18 cellular contexts compared by ENCODE assay signal in genomic region chr10:12103743-12104142, GRCh38.
"Had no signal": no experiment of that assay in that cellular context is flagged by ENCODE, and none has a peak within 500 bp of the region (broad histone marks: within the 10 kb centered on the region; RNA-seq: fewer than 3 reads in every experiment).

No MANE protein-coding gene starts in this region.

- H3K4me1 Mint-ChIP-seq: activated B cell treated with CpG ODN at 0.5 μM for 24 hours; activated CD4-positive, alpha-beta memory T cell treated with anti-CD3 and anti-CD28 coated beads, Interleukin-2, amount 10 ng/mL, durations not matched to agents 7 days and 5 days; natural killer cell; stimulated activated effector memory CD8-positive, alpha-beta T cell treated with anti-CD3 and anti-CD28 coated beads, Interleukin-12 subunit alpha, Interleukin-12 subunit beta, amount 100 ng/mL, for 72 hours had no signal

- H3K27me3 ChIP-seq: esophagus squamous epithelium, pancreas, right lobe of liver, stomach had no signal

- H3K4me3 Mint-ChIP-seq: activated B cell treated with CpG ODN at 0.5 μM for 24 hours; activated CD4-positive, alpha-beta memory T cell treated with anti-CD3 and anti-CD28 coated beads, Interleukin-2, amount 10 ng/mL, durations not matched to agents 7 days and 5 days; activated naive CD8-positive, alpha-beta T cell; effector memory CD8-positive, alpha-beta T cell; natural killer cell; stimulated activated effector memory CD8-positive, alpha-beta T cell treated with anti-CD3 and anti-CD28 coated beads, Interleukin-12 subunit alpha, Interleukin-12 subunit beta, amount 100 ng/mL, for 72 hours had no signal

- H3K9me3 ChIP-seq: esophagus squamous epithelium, pancreas, right lobe of liver, stomach had no signal

- H3K27ac Mint-ChIP-seq: activated B cell treated with CpG ODN at 0.5 μM for 24 hours; activated CD4-positive, alpha-beta memory T cell treated with anti-CD3 and anti-CD28 coated beads, Interleukin-2, amount 10 ng/mL, durations not matched to agents 7 days and 5 days; activated naive CD8-positive, alpha-beta T cell had no signal

- H3K9me3 Mint-ChIP-seq: activated B cell treated with CpG ODN at 0.5 μM for 24 hours; activated CD4-positive, alpha-beta memory T cell treated with anti-CD3 and anti-CD28 coated beads, Interleukin-2, amount 10 ng/mL, durations not matched to agents 7 days and 5 days; effector memory CD8-positive, alpha-beta T cell; natural killer cell; stimulated activated effector memory CD8-positive, alpha-beta T cell treated with anti-CD3 and anti-CD28 coated beads, Interleukin-12 subunit alpha, Interleukin-12 subunit beta, amount 100 ng/mL, for 72 hours had no signal

- H3K4me3 ChIP-seq: esophagus squamous epithelium, pancreas, right lobe of liver, smooth muscle cell, stomach had no signal

- H3K27ac ChIP-seq: esophagus squamous epithelium, pancreas, right lobe of liver, stomach had no signal

- H3K4me2 ChIP-seq: smooth muscle cell had no signal

- H3K4me1 ChIP-seq: esophagus squamous epithelium, pancreas, right lobe of liver, stomach had no signal

- H3K27me3 Mint-ChIP-seq: activated B cell treated with CpG ODN at 0.5 μM for 24 hours; activated CD4-positive, alpha-beta memory T cell treated with anti-CD3 and anti-CD28 coated beads, Interleukin-2, amount 10 ng/mL, durations not matched to agents 7 days and 5 days; activated naive CD8-positive, alpha-beta T cell; effector memory CD8-positive, alpha-beta T cell had no signal

- DNase-seq: activated B cell treated with CpG ODN at 0.5 μM for 24 hours; activated CD4-positive, alpha-beta memory T cell treated with anti-CD3 and anti-CD28 coated beads, Interleukin-2, amount 10 ng/mL, durations not matched to agents 7 days and 5 days; activated CD4-positive, alpha-beta T cell treated with anti-CD3 and anti-CD28 coated beads for 48 hours; activated CD8-positive, alpha-beta memory T cell treated with anti-CD3 and anti-CD28 coated beads, Interleukin-2, amount 50 U/mL, for 48 hours; activated gamma-delta T cell treated with Interleukin-2 at 50 U/mL for 16 hours; amniotic stem cell; dermis blood vessel endothelial cell; effector memory CD8-positive, alpha-beta T cell; esophagus squamous epithelium; natural killer cell; pancreas; right lobe of liver; stimulated activated CD4-positive, alpha-beta T cell treated with anti-CD3 and anti-CD28 coated beads, Interleukin-4, amount 100 ng/mL, for 24 hours; stomach had no signal

- FAIRE-seq: pancreas, TTC549 had no signal
